13 cellular contexts compared by ENCODE assay signal in genomic region chr4:92825785-92826184, GRCh38.
DNase-seq lines count a peak whose midpoint lies in the region; ATAC-seq and TF ChIP-seq lines count a peak whose summit lies in the region.
"Had no signal": no experiment of that assay in that cellular context is flagged by ENCODE, and none has a peak within 500 bp of the region (broad histone marks: within the 10 kb centered on the region; RNA-seq: fewer than 3 reads in every experiment).

No MANE protein-coding gene starts in this region.

- H3K9ac ChIP-seq in neural progenitor cell, result no peak overlapping the region

- H3K9me3 ChIP-seq in neural progenitor cell (ENCODE audit: low read depth) (no peaks in the 10 kb centered on the region), ovary (no peaks in the 10 kb centered on the region)
- H3K9me3 ChIP-seq: HAP-1 had no signal

- no peak for TF ChIP-seq POLR2A in ovary (IDR thresholded peaks at IDR 0.05)

- H3K4me1 Mint-ChIP-seq in neural progenitor cell (no peaks in the 10 kb centered on the region), MCF 10A (ENCODE audit: insufficient read depth, unreplicated experiment) (no peaks in the 10 kb centered on the region)
- no peaks in the 10 kb centered on the region for H3K4me1 Mint-ChIP-seq in activated CD8-positive, alpha-beta memory T cell treated with anti-CD3 and anti-CD28 coated beads, Interleukin-2, amount 10 ng/mL, durations not matched to agents 7 days and 5 days
- H3K4me1 Mint-ChIP-seq: CD14-positive monocyte had no signal

- no peak for TF ChIP-seq CTCF in neural progenitor cell (IDR thresholded peaks at IDR 0.05)
- no peak for TF ChIP-seq CTCF in MCF 10A (IDR thresholded peaks at IDR 0.05; ENCODE audit: unreplicated experiment)
- no peak for TF ChIP-seq CTCF in ovary (IDR thresholded peaks at IDR 0.05)

- H3K27ac Mint-ChIP-seq in neural progenitor cell, result no peak overlapping the region
- no peak overlapping the region for H3K27ac Mint-ChIP-seq in MCF 10A (ENCODE audit: low read depth, unreplicated experiment)
- H3K27ac Mint-ChIP-seq in activated CD8-positive, alpha-beta memory T cell treated with anti-CD3 and anti-CD28 coated beads, Interleukin-2, amount 10 ng/mL, durations not matched to agents 7 days and 5 days, result no peak overlapping the region
- H3K27ac Mint-ChIP-seq: CD8-positive, alpha-beta T cell had no signal

- ATAC-seq in activated CD8-positive, alpha-beta memory T cell treated with anti-CD3 and anti-CD28 coated beads, Interleukin-2, amount 10 ng/mL, durations not matched to agents 7 days and 5 days, result no peak
- ATAC-seq: CD8-positive, alpha-beta T cell had no signal

- H3K9me3 Mint-ChIP-seq in neural progenitor cell (no peaks in the 10 kb centered on the region), MCF 10A (ENCODE audit: unreplicated experiment) (no peaks in the 10 kb centered on the region)
- H3K9me3 Mint-ChIP-seq in activated CD8-positive, alpha-beta memory T cell treated with anti-CD3 and anti-CD28 coated beads, Interleukin-2, amount 10 ng/mL, durations not matched to agents 7 days and 5 days (ENCODE audit: low read depth), result peaks cover 2% of the 10 kb centered on the region

- CTCF ChIA-PET in MCF 10A (lab: Yijun Ruan, JAX), result interaction anchor here (0.7 kb wide), 1 partner anchor 159 kb away, joined by 3 read pairs; no protein-coding TSS in a partner anchor
- CTCF ChIA-PET in activated CD8-positive, alpha-beta memory T cell treated with anti-CD3 and anti-CD28 coated beads, Interleukin-2, amount 10 ng/mL, durations not matched to agents 7 days and 5 days (lab: Charles Lee), result no interaction called here

- no peaks in the 10 kb centered on the region for H3K36me3 ChIP-seq in neural progenitor cell
- H3K36me3 ChIP-seq in ovary, result no peaks in the 10 kb centered on the region
- H3K36me3 ChIP-seq: HAP-1 had no signal

- no peaks in the 10 kb centered on the region for H4K20me1 ChIP-seq in neural progenitor cell (ENCODE audit: low read depth)

- BruUV-seq in MCF 10A (replicated peaks; lab: Mats Ljungman, UMichigan), result no TSS peak

- H3K27ac ChIP-seq in neural progenitor cell (no peak overlapping the region), ovary (no peak overlapping the region)

- no peaks in the 10 kb centered on the region for H3K79me2 ChIP-seq in neural progenitor cell (ENCODE audit: low read depth)

- H3K27me3 ChIP-seq in neural progenitor cell (no peaks in the 10 kb centered on the region), ovary (no peaks in the 10 kb centered on the region)

- H3K4me2 ChIP-seq in neural progenitor cell, result no peak overlapping the region

- H3K4me3 Mint-ChIP-seq in neural progenitor cell (no peak overlapping the region), MCF 10A (ENCODE audit: unreplicated experiment) (no peak overlapping the region)
- no peak overlapping the region for H3K4me3 Mint-ChIP-seq in activated CD8-positive, alpha-beta memory T cell treated with anti-CD3 and anti-CD28 coated beads, Interleukin-2, amount 10 ng/mL, durations not matched to agents 7 days and 5 days
- H3K4me3 Mint-ChIP-seq: CD14-positive monocyte; CD8-positive, alpha-beta T cell had no signal

- no peaks in the 10 kb centered on the region for H3K27me3 Mint-ChIP-seq in neural progenitor cell (ENCODE audit: insufficient read depth, low read depth)
- H3K27me3 Mint-ChIP-seq in MCF 10A (ENCODE audit: insufficient read depth, unreplicated experiment), result no peaks in the 10 kb centered on the region
- no peaks in the 10 kb centered on the region for H3K27me3 Mint-ChIP-seq in activated CD8-positive, alpha-beta memory T cell treated with anti-CD3 and anti-CD28 coated beads, Interleukin-2, amount 10 ng/mL, durations not matched to agents 7 days and 5 days

- intact Hi-C loops in MCF 10A (cut with micrococcal nuclease) (no loop called here), ovary (cut with DNase I) (no loop called here)

- no peaks in the 10 kb centered on the region for H3K36me3 Mint-ChIP-seq in neural progenitor cell
- no peaks in the 10 kb centered on the region for H3K36me3 Mint-ChIP-seq in MCF 10A (ENCODE audit: insufficient read depth, unreplicated experiment)
- no peaks in the 10 kb centered on the region for H3K36me3 Mint-ChIP-seq in activated CD8-positive, alpha-beta memory T cell treated with anti-CD3 and anti-CD28 coated beads, Interleukin-2, amount 10 ng/mL, durations not matched to agents 7 days and 5 days
- H3K36me3 Mint-ChIP-seq: CD14-positive monocyte; CD8-positive, alpha-beta T cell had no signal

- DNase-seq in NCI-H446 (lab: John Stamatoyannopoulos, UW) (peak; percentile 48 to 65), cerebellum (ENCODE audit: low spot score) (peak; percentile 26), neural progenitor cell (ENCODE audit: low spot score) (no peak), MCF 10A (ENCODE audit: unreplicated experiment) (no peak), ovary (no peak), NCI-H146 treated with DMSO at 0.1 percent for 48 hours (lab: John Stamatoyannopoulos, UW; ENCODE audit: unreplicated experiment) (no peak)
- DNase-seq in activated CD8-positive, alpha-beta memory T cell treated with anti-CD3 and anti-CD28 coated beads, Interleukin-2, amount 10 ng/mL, durations not matched to agents 7 days and 5 days, result no peak
- DNase-seq: CD8-positive, alpha-beta T cell; DMS153; DND-41; GF-D8 had no signal

- H3K4me1 ChIP-seq in neural progenitor cell (no peaks in the 10 kb centered on the region), ovary (ENCODE audit: insufficient read depth) (no peaks in the 10 kb centered on the region)
- H3K4me1 ChIP-seq: HAP-1 had no signal

- no peak overlapping the region for H3K4me3 ChIP-seq in neural progenitor cell
- no peak overlapping the region for H3K4me3 ChIP-seq in ovary
- H3K4me3 ChIP-seq: HAP-1 had no signal

- POLR2A ChIA-PET in MCF 10A (lab: Yijun Ruan, JAX), result interaction anchor here (0.6 to 0.9 kb wide), 4 partner anchors 9 to 321 kb away, joined by 3 to 4 read pairs (median 3); no protein-coding TSS in a partner anchor

- TF ChIP-seq EP300 in ovary (IDR thresholded peaks at IDR 0.05), result no peak

- H2AFZ ChIP-seq in neural progenitor cell (replicated peaks), result peak overlapping the region; percentile 55

- no peaks in the 10 kb centered on the region for H3F3A ChIP-seq in neural progenitor cell (ENCODE audit: low read depth)

Comparison
In these comparisons a context has a peak if more than half of its experiments do, and no peak if none do; other contexts are left out.
1. DNase-seq: peak in NCI-H446 (2 of 2) and cerebellum (single experiment); none in neural progenitor cell (single experiment), MCF 10A (single experiment), ovary (0 of 5), activated CD8-positive, alpha-beta memory T cell treated with anti-CD3 and anti-CD28 coated beads, Interleukin-2, amount 10 ng/mL, durations not matched to agents 7 days and 5 days (single experiment) and NCI-H146 treated with DMSO at 0.1 percent for 48 hours (single experiment).